In the genomic region with DNA sequence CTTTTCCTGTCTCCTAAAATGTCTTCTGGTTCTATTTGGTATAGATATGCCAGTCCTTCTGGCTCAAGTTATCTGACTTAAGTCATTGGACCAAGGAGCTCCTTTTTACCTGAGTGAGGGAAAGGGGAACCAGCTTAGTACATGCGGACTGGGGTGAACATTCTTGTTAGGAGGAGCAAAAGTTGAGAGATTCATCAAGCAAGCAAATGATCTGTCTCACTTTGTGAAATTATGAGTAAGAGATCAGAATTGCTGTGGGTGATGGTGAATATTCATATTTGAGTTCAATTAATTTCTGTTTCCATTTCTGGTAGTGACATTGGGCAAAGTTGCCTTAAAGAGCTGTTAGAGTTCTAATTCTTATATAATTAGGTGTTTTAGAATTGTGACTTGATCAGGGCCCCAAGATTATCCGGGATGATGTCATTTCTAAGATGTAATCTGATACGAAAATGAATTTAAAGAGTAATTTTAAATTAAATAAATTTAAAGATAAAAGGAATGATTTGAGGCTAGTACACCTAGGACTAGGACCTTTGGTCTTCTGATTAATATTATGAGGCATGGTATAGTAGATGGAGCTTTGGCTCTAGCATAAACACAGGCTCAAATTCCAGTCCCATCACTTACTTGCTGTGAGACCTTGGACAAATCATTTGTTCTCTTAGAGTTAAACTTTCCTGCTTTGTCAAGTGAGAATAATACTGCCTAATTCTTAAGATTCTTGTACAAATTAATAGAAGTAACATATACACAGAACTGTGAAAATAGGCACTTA, we compare ENCODE assay signal across 1 cellular context.
TF ChIP-seq lines count a peak whose summit lies in the region.

No MANE protein-coding gene starts in this region.

TF ChIP-seq in HepG2, 621 proteins besides CTCF, POLR2A, EP300 and RAD21:
- TF ChIP-seq, protein P1, sequence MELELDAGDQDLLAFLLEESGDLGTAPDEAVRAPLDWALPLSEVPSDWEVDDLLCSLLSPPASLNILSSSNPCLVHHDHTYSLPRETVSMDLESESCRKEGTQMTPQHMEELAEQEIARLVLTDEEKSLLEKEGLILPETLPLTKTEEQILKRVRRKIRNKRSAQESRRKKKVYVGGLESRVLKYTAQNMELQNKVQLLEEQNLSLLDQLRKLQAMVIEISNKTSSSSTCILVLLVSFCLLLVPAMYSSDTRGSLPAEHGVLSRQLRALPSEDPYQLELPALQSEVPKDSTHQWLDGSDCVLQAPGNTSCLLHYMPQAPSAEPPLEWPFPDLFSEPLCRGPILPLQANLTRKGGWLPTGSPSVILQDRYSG (CRISPR knock-in tag; IDR thresholded peaks at IDR 0.05) = no peak
- TF ChIP-seq MXI1 (IDR thresholded peaks at IDR 0.05; ENCODE audit: borderline replicate concordance, low read depth, low read length) (no peak), ZNF562 (CRISPR knock-in tag; IDR thresholded peaks at IDR 0.05; ENCODE audit: borderline replicate concordance) (no peak), ISX (CRISPR knock-in tag; conservative IDR thresholded peaks at IDR 0.05) (no peak), ZNF264 (CRISPR knock-in tag; IDR thresholded peaks at IDR 0.05) (no peak), ATF7 (IDR thresholded peaks at IDR 0.05) (peak; percentile 46; the same call in 1 of the 2 replicates), ATF7 (CRISPR knock-in tag; IDR thresholded peaks at IDR 0.05) (no peak)
- TF ChIP-seq, protein P2, sequence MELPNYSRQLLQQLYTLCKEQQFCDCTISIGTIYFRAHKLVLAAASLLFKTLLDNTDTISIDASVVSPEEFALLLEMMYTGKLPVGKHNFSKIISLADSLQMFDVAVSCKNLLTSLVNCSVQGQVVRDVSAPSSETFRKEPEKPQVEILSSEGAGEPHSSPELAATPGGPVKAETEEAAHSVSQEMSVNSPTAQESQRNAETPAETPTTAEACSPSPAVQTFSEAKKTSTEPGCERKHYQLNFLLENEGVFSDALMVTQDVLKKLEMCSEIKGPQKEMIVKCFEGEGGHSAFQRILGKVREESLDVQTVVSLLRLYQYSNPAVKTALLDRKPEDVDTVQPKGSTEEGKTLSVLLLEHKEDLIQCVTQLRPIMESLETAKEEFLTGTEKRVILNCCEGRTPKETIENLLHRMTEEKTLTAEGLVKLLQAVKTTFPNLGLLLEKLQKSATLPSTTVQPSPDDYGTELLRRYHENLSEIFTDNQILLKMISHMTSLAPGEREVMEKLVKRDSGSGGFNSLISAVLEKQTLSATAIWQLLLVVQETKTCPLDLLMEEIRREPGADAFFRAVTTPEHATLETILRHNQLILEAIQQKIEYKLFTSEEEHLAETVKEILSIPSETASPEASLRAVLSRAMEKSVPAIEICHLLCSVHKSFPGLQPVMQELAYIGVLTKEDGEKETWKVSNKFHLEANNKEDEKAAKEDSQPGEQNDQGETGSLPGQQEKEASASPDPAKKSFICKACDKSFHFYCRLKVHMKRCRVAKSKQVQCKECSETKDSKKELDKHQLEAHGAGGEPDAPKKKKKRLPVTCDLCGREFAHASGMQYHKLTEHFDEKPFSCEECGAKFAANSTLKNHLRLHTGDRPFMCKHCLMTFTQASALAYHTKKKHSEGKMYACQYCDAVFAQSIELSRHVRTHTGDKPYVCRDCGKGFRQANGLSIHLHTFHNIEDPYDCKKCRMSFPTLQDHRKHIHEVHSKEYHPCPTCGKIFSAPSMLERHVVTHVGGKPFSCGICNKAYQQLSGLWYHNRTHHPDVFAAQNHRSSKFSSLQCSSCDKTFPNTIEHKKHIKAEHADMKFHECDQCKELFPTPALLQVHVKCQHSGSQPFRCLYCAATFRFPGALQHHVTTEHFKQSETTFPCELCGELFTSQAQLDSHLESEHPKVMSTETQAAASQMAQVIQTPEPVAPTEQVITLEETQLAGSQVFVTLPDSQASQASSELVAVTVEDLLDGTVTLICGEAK (IDR thresholded peaks at IDR 0.05) = no peak
- TF ChIP-seq, protein P2 (CRISPR knock-in tag; IDR thresholded peaks at IDR 0.05) = no peak
- TF ChIP-seq, protein P3, sequence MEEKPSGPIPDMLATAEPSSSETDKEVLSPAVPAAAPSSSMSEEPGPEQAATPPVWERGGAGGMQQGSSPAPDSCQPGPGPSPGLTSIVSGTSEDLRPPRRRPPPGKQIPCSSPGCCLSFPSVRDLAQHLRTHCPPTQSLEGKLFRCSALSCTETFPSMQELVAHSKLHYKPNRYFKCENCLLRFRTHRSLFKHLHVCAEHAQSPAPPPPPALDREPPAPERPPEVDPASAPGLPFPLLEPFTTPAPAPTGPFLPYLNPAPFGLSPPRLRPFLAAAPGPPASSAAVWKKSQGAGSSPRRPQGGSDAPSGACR (CRISPR knock-in tag; IDR thresholded peaks at IDR 0.05) = no peak
